In the genomic region with DNA sequence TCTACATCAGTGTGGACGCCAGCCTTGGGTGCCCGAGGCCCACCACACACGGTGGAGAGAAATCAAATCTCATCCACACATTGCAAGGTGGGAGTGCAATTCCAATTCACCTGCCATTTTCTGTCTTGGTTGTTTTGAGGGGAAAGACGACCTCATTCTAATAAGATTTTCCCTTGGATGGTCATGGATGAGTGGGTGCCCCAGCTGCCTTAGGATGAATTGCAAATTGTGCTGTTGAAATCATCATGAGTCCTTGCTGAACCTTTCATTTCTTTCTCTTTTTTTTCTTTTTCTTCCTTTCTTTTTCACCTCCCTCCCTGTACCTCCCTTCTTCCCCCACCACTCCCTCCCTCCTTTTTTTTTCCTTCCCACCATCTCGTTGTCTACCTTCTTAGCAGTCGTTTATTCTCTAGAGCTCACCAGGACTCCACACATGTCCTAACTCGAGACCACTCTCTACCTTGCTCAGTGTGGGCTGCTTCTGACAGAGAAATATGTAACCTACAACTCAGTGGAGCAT, we compare ENCODE assay signal across 1 cellular context.
TF ChIP-seq lines count a peak whose summit lies in the region.

No MANE protein-coding gene starts in this region.

TF ChIP-seq in GM23338, 12 proteins besides CTCF, POLR2A, EP300 and RAD21 (continued from another document):
- no peak for TF ChIP-seq REST (IDR thresholded peaks at IDR 0.05; ENCODE audit: unreplicated experiment)
- no peak for TF ChIP-seq NANOG (IDR thresholded peaks at IDR 0.05; ENCODE audit: borderline replicate concordance)
- TF ChIP-seq STAT1 (IDR thresholded peaks at IDR 0.05; ENCODE audit: unreplicated experiment), result no peak
- TF ChIP-seq ZNF462 (CRISPR knock-in tag; IDR thresholded peaks at IDR 0.05), result no peak
- TF ChIP-seq EZH2phosphoT487 (IDR thresholded peaks at IDR 0.05; ENCODE audit: unreplicated experiment), result no peak
- TF ChIP-seq EZH2 (IDR thresholded peaks at IDR 0.05; ENCODE audit: low read depth, unreplicated experiment), result no peak
